Comparison of ENCODE assay signal across 1 cellular context in the genomic region with DNA sequence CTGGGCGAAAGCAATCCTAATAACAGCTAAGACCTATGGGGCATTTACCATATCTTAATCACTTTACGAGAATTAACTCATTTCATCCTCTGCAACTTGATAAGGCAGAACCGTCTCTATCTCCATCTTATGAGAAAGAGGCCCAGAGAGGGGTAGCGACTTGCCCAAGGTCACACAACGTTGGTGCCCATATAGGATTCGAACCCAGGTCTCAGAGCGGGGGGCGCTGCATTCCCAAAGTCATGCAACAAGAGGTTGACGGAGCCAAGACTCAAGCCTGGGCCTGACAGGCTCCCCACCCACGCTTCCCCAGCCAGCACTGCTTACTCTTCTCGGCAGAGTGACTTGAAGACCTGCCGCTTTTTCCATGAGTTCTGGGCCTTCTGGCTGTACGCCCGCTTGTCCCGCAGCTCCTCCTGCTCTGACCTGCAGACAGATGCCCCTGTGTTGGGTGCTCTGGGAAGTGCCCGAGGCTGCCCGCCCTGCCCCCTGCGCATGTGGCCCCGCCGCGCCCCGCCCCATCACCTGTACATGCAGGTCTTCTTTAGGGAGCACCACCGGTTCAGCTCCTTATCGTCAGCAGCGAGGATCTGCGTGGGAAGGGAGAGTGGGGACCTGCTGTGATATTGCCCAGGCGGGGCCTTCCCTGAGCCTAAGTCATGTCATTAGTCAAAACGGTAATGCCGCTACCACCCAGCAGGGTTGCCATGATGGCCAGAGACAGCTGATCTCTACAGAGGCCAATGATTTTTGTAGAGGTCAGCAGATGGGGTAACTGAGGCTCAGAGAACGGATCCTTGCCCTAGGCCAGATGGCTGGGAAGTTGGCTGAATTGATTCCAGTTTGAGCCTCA.
TF ChIP-seq lines count a peak whose summit lies in the region.

No MANE protein-coding gene starts in this region.

TF ChIP-seq in GM12878, 131 proteins besides CTCF, POLR2A, EP300 and RAD21:
- TF ChIP-seq MYC (IDR thresholded peaks at IDR 0.05; ENCODE audit: insufficient read depth, insufficient read length, insufficient replicate concordance, low read length, severe bottlenecking) (no peak), ZNF217 (IDR thresholded peaks at IDR 0.05) (no peak), WRNIP1 (IDR thresholded peaks at IDR 0.05; ENCODE audit: borderline replicate concordance, low read depth, low read length) (no peak), PAX8 (IDR thresholded peaks at IDR 0.05) (no peak), SMARCA5 (IDR thresholded peaks at IDR 0.05) (no peak), PML (IDR thresholded peaks at IDR 0.05; ENCODE audit: low read length) (no peak), NR2C1 (IDR thresholded peaks at IDR 0.05) (no peak), SUPT20H (IDR thresholded peaks at IDR 0.05; ENCODE audit: borderline replicate concordance, control insufficient read depth, low read depth, low read length) (no peak), ZNF24 (IDR thresholded peaks at IDR 0.05) (no peak)
- TF ChIP-seq, protein P1, sequence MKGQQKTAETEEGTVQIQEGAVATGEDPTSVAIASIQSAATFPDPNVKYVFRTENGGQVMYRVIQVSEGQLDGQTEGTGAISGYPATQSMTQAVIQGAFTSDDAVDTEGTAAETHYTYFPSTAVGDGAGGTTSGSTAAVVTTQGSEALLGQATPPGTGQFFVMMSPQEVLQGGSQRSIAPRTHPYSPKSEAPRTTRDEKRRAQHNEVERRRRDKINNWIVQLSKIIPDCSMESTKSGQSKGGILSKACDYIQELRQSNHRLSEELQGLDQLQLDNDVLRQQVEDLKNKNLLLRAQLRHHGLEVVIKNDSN (IDR thresholded peaks at IDR 0.05; ENCODE audit: borderline replicate concordance, extremely low read length, insufficient read depth, low read depth, low read length) = no peak
- TF ChIP-seq, protein P2, sequence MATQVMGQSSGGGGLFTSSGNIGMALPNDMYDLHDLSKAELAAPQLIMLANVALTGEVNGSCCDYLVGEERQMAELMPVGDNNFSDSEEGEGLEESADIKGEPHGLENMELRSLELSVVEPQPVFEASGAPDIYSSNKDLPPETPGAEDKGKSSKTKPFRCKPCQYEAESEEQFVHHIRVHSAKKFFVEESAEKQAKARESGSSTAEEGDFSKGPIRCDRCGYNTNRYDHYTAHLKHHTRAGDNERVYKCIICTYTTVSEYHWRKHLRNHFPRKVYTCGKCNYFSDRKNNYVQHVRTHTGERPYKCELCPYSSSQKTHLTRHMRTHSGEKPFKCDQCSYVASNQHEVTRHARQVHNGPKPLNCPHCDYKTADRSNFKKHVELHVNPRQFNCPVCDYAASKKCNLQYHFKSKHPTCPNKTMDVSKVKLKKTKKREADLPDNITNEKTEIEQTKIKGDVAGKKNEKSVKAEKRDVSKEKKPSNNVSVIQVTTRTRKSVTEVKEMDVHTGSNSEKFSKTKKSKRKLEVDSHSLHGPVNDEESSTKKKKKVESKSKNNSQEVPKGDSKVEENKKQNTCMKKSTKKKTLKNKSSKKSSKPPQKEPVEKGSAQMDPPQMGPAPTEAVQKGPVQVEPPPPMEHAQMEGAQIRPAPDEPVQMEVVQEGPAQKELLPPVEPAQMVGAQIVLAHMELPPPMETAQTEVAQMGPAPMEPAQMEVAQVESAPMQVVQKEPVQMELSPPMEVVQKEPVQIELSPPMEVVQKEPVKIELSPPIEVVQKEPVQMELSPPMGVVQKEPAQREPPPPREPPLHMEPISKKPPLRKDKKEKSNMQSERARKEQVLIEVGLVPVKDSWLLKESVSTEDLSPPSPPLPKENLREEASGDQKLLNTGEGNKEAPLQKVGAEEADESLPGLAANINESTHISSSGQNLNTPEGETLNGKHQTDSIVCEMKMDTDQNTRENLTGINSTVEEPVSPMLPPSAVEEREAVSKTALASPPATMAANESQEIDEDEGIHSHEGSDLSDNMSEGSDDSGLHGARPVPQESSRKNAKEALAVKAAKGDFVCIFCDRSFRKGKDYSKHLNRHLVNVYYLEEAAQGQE (IDR thresholded peaks at IDR 0.05; ENCODE audit: low read depth, low read length) = no peak
